In genomic region chr10:132990684-132991545, GRCh38 we compare ENCODE assay signal across 19 cellular contexts. TPM values are rescaled to one million over a fixed set of nuclear protein-coding genes. Genes with fewer than 3 reads are reported as not detected.
"Had no signal": no experiment of that assay in that cellular context is flagged by ENCODE, and none has a peak within 500 bp of the region (broad histone marks: within the 10 kb centered on the region; RNA-seq: fewer than 3 reads in every experiment).

No MANE protein-coding gene starts in this region.

- H3K36me3 ChIP-seq: ascending aorta, tibial artery, uterus had no signal

- H3K4me1 Mint-ChIP-seq: activated naive CD4-positive, alpha-beta T cell treated with anti-CD3 and anti-CD28 coated beads, Interleukin-2, amount 50 U/mL, for 24 hours; endodermal cell had no signal

- H3K9me3 Mint-ChIP-seq: activated naive CD4-positive, alpha-beta T cell treated with anti-CD3 and anti-CD28 coated beads, Interleukin-2, amount 50 U/mL, for 24 hours; endodermal cell had no signal

- H3K9me3 ChIP-seq: ascending aorta, tibial artery, uterus had no signal

- H3K27me3 ChIP-seq: ascending aorta, foreskin keratinocyte, uterus had no signal

- H3K27ac Mint-ChIP-seq: activated naive CD4-positive, alpha-beta T cell treated with anti-CD3 and anti-CD28 coated beads, Interleukin-2, amount 50 U/mL, for 24 hours; endodermal cell; progenitor cell of endocrine pancreas had no signal

- H3K4me3 ChIP-seq: ascending aorta, dorsolateral prefrontal cortex, tibial artery, uterus had no signal

- DNase-seq: activated CD4-positive, alpha-beta T cell treated with anti-CD3 and anti-CD28 coated beads for 1 hour; activated CD8-positive, alpha-beta memory T cell treated with anti-CD3 and anti-CD28 coated beads for 24 hours; activated CD8-positive, alpha-beta memory T cell treated with anti-CD3 and anti-CD28 coated beads, Interleukin-2, amount 50 U/mL, for 48 hours; activated effector memory CD4-positive, alpha-beta T cell treated with Interleukin-2 at 50 U/mL for 16 hours; activated T-cell treated with anti-CD3 and anti-CD28 coated beads, Interleukin-2, amount 50 U/mL, for 48 hours; endodermal cell; foreskin keratinocyte; hypothalamus; islet precursor cell; stimulated activated CD4-positive, alpha-beta T cell treated with anti-CD3 and anti-CD28 coated beads, Interleukin-2, amount 100 ng/mL, for 24 hours; stimulated activated naive CD4-positive, alpha-beta T cell treated with Interleukin-2 at 50 U/mL for 16 hours; tibial artery; uterus had no signal

- H3K36me3 Mint-ChIP-seq: activated naive CD4-positive, alpha-beta T cell treated with anti-CD3 and anti-CD28 coated beads, Interleukin-2, amount 50 U/mL, for 24 hours had no signal

- H3K4me1 ChIP-seq: ascending aorta, foreskin keratinocyte, uterus had no signal

- ATAC-seq: foreskin keratinocyte had no signal

- FAIRE-seq: bronchial epithelial cell had no signal

- H3K4me3 Mint-ChIP-seq: activated naive CD4-positive, alpha-beta T cell treated with anti-CD3 and anti-CD28 coated beads, Interleukin-2, amount 50 U/mL, for 24 hours; endodermal cell had no signal

- H3K27me3 Mint-ChIP-seq: activated naive CD4-positive, alpha-beta T cell treated with anti-CD3 and anti-CD28 coated beads, Interleukin-2, amount 50 U/mL, for 24 hours had no signal

- H3K27ac ChIP-seq: ascending aorta, epithelial cell of prostate, foreskin keratinocyte, tibial artery, uterus had no signal

RNA-seq across cellular contexts. Expression of gene CFAP46, which starts 48.5 kb away (rescaled TPM):
- total RNA-seq: ascending aorta had no signal
